In the genomic region with DNA sequence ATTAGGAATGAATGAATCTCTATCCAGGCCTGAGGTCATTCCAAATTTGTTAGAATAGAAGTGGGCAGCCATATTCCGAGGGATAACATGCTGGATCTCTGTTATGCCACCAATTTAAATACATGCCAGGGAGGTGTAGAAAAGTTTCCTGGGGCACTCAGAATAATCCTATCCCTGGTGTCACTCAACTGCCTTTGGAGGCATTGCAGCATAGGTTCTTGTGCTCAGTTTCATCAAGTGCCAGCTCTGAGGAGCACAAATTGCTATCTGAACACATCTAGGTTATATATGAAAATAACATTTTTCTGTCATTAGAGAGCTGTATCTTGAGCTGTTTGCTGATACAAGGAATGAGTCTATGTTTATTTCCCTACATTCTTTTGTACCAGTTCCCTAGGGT, we compare ENCODE assay signal across 21 cellular contexts.
"Had no signal": no experiment of that assay in that cellular context is flagged by ENCODE, and none has a peak within 500 bp of the region (broad histone marks: within the 10 kb centered on the region; RNA-seq: fewer than 3 reads in every experiment).

No MANE protein-coding gene starts in this region.

- H3K36me3 Mint-ChIP-seq: IgD-negative memory B cell had no signal

- H3K27ac Mint-ChIP-seq: IgD-negative memory B cell had no signal

- H3K4me1 Mint-ChIP-seq: IgD-negative memory B cell had no signal

- H3K9me3 ChIP-seq: SJSA1 had no signal

- H3K4me1 ChIP-seq: SJSA1 had no signal

- H3K4me3 Mint-ChIP-seq: IgD-negative memory B cell had no signal

- DNase-seq: MM.1S, NCI-H1092 treated with DMSO at 0.1 percent for 48 hours, NCI-H1436, NCI-H187, NCI-H2029, NCI-H2081 treated with DMSO at 0.1 percent for 48 hours, NCI-H2171, NCI-H226, NCI-H510A, NCI-H524 treated with DMSO at 0.1 percent for 48 hours, NCI-H69, NCI-H774, Right ventricle myocardium superior, RPMI8226, SIG-M5 had no signal

- H3K27ac ChIP-seq: KMS-11, SJSA1, SK-N-MC had no signal

- ATAC-seq: HepG2, K562 had no signal

- H3K36me3 ChIP-seq: SJSA1 had no signal

- H3K27me3 Mint-ChIP-seq: IgD-negative memory B cell had no signal

- H3K27me3 ChIP-seq: SJSA1 had no signal

- H3K4me3 ChIP-seq: K562, SJSA1, SK-N-MC had no signal
